In genomic region chr20:63114693-63115069, GRCh38 we compare ENCODE assay signal across 13 cellular contexts.
DNase-seq lines count a peak whose midpoint lies in the region; ATAC-seq and TF ChIP-seq lines count a peak whose summit lies in the region.
"Had no signal": no experiment of that assay in that cellular context is flagged by ENCODE, and none has a peak within 500 bp of the region (broad histone marks: within the 10 kb centered on the region; RNA-seq: fewer than 3 reads in every experiment).

No MANE protein-coding gene starts in this region.

- ATAC-seq in activated naive CD4-positive, alpha-beta T cell treated with anti-CD3 and anti-CD28 coated beads, Interleukin-2, amount 50 U/mL, for 72 hours, result no peak
- ATAC-seq in GM18861 (IDR thresholded peaks at IDR 0.05; ENCODE audit: unreplicated experiment), result no peak
- ATAC-seq: SK-N-SH treated with all-trans-retinoic acid at 6 μM for 48 hours had no signal

- no peak overlapping the region for H3K4me3 ChIP-seq in osteoblast (ENCODE audit: insufficient read depth, low read length)

- H3K4me2 ChIP-seq in osteoblast (ENCODE audit: insufficient read depth, low read length), result no peak overlapping the region

- no peaks in the 10 kb centered on the region for H3K79me2 ChIP-seq in osteoblast (ENCODE audit: insufficient read depth, low read length)

- H3K36me3 ChIP-seq in osteoblast (ENCODE audit: insufficient read depth, low read length), result no peaks in the 10 kb centered on the region

- peak; percentile 5 for DNase-seq in activated naive CD4-positive, alpha-beta T cell treated with anti-CD3 and anti-CD28 coated beads, Interleukin-2, amount 50 U/mL, for 16 hours
- no peak for DNase-seq in activated naive CD4-positive, alpha-beta T cell treated with anti-CD3 and anti-CD28 coated beads, Interleukin-2, amount 50 U/mL, for 72 hours (ENCODE audit: low spot score in 2 of 2)
- DNase-seq in DMS79 treated with DMSO at 0.1 percent for 48 hours (lab: John Stamatoyannopoulos, UW) (peak; percentile 98), RPMI7951 (ENCODE audit: low read depth) (peak; percentile 41), osteoblast (ENCODE audit: insufficient read length, low spot score, missing footprints) (peak; percentile 73), AG20443 (ENCODE audit: low spot score) (no peak)
- DNase-seq: CD8-positive, alpha-beta memory T cell; DMS 273 treated with DMSO at 0.1 percent for 48 hours; HCEC 1CT; NCI-H510A; NCI-H82 had no signal

- H3K9me3 ChIP-seq in osteoblast (ENCODE audit: low read depth, low read length), result no peaks in the 10 kb centered on the region

- no peak for TF ChIP-seq CTCF in osteoblast (IDR thresholded peaks at IDR 0.05; ENCODE audit: extremely low read depth, low read depth, low read length)

- H3K27me3 ChIP-seq in osteoblast (ENCODE audit: insufficient read depth, low read length), result peaks cover 8% of the 10 kb centered on the region

- no peaks in the 10 kb centered on the region for H4K20me1 ChIP-seq in osteoblast (ENCODE audit: insufficient read depth, low read length)

- H3K27ac ChIP-seq in osteoblast (ENCODE audit: low read depth, low read length), result no peak overlapping the region

- no peak overlapping the region for H2AFZ ChIP-seq in osteoblast (ENCODE audit: low read length)

- H3K9me3 Mint-ChIP-seq in activated naive CD4-positive, alpha-beta T cell treated with anti-CD3 and anti-CD28 coated beads, Interleukin-2, amount 50 U/mL, for 72 hours, result peaks cover 4 to 10% of the 10 kb centered on the region in 2 donors

- H3K4me1 ChIP-seq in osteoblast (ENCODE audit: insufficient read depth, low read length), result no peaks in the 10 kb centered on the region

- no peak overlapping the region for H3K27ac Mint-ChIP-seq in activated naive CD4-positive, alpha-beta T cell treated with anti-CD3 and anti-CD28 coated beads, Interleukin-2, amount 50 U/mL, for 72 hours

- peaks cover 0 to 5% of the 10 kb centered on the region in 2 donors for H3K36me3 Mint-ChIP-seq in activated naive CD4-positive, alpha-beta T cell treated with anti-CD3 and anti-CD28 coated beads, Interleukin-2, amount 50 U/mL, for 72 hours

Comparison
In these comparisons a context has a peak if more than half of its experiments do, and no peak if none do; other contexts are left out.
1. DNase-seq: peak in activated naive CD4-positive, alpha-beta T cell treated with anti-CD3 and anti-CD28 coated beads, Interleukin-2, amount 50 U/mL, for 16 hours (single experiment), DMS79 treated with DMSO at 0.1 percent for 48 hours (single experiment), RPMI7951 (single experiment) and osteoblast (single experiment); none in activated naive CD4-positive, alpha-beta T cell treated with anti-CD3 and anti-CD28 coated beads, Interleukin-2, amount 50 U/mL, for 72 hours (0 of 2) and AG20443 (single experiment).